Comparison of ENCODE assay signal across 35 cellular contexts in the genomic region with DNA sequence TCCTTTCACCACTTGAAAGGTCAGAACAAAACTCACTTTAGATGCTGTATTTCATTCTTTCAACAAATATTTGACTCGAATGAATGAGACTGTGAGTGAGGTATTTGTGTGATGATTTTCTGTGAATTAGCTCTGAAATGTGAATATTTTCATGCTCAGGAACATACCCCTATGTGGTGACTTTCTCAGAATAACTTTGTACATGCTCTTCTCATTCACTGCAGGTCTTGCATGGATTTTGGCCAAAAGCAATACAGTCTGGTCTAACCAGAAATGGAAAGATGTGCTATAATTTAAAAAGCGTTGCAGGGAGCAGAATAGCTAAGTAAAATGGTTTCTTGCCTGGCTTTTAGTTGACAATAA.
"Had no signal": no experiment of that assay in that cellular context is flagged by ENCODE, and none has a peak within 500 bp of the region (broad histone marks: within the 10 kb centered on the region; RNA-seq: fewer than 3 reads in every experiment).

No MANE protein-coding gene starts in this region.

- H3K36me3 Mint-ChIP-seq: activated CD4-positive, alpha-beta memory T cell treated with anti-CD3 and anti-CD28 coated beads for 36 hours; activated naive CD8-positive, alpha-beta T cell treated with anti-CD3 and anti-CD28 coated beads for 36 hours had no signal

- H3K36me3 ChIP-seq: adrenal gland, brain microvascular endothelial cell, breast epithelium had no signal

- H3K4me3 Mint-ChIP-seq: activated B cell treated with CpG ODN at 0.5 μM for 24 hours; activated CD4-positive, alpha-beta memory T cell treated with anti-CD3 and anti-CD28 coated beads for 36 hours; activated CD4-positive, alpha-beta T cell treated with anti-CD3 and anti-CD28 coated beads, Interleukin-2, amount 10 ng/mL, durations not matched to agents 24 days and 14 days; activated CD8-positive, alpha-beta T cell treated with anti-CD3 and anti-CD28 coated beads for 36 hours; activated naive CD4-positive, alpha-beta T cell treated with anti-CD3 and anti-CD28 coated beads for 36 hours; activated naive CD8-positive, alpha-beta T cell treated with anti-CD3 and anti-CD28 coated beads for 36 hours; activated T-cell treated with anti-CD3 and anti-CD28 coated beads, Interleukin-2, amount 50 U/mL, for 4 hours; activated T-cell treated with anti-CD3 and anti-CD28 coated beads, Interleukin-2, amount 50 U/mL, for 72 hours; activated T-helper 1 cell treated with anti-CD3 and anti-CD28 coated beads, Interleukin-12 subunit alpha, Interleukin-12 subunit beta, Interleukin-2, Interleukin-4 antibody, amounts not matched to agents 30 ng/mL and 10 ng/mL and 1 ng/mL, durations not matched to agents 14 hours and 24 hours and 36 hours; activated T-helper 17 cell treated with anti-CD3 and anti-CD28 coated beads, Interleukin-2, amount 50 U/mL, for 72 hours; T-helper 1 cell treated with Interleukin-12 subunit alpha and Interleukin-12 subunit beta and Interleukin-4 antibody, amounts not matched to agents 30 μg/mL and 1 μg/mL, for 36 hours; T-helper 2 cell treated with Interferon-gamma antibody and Interleukin-4, amounts not matched to agents 5 μg/mL and 100 μg/mL, for 36 hours had no signal

- H3K9me3 ChIP-seq: adrenal gland, body of pancreas, breast epithelium had no signal

- H3K4me3 ChIP-seq: adrenal gland, body of pancreas, breast epithelium had no signal

- H3K9me3 Mint-ChIP-seq: activated CD4-positive, alpha-beta memory T cell treated with anti-CD3 and anti-CD28 coated beads for 36 hours; activated CD4-positive, alpha-beta T cell treated with anti-CD3 and anti-CD28 coated beads, Interleukin-2, amount 10 ng/mL, durations not matched to agents 24 days and 14 days; activated CD8-positive, alpha-beta T cell treated with anti-CD3 and anti-CD28 coated beads for 36 hours; activated naive CD4-positive, alpha-beta T cell treated with anti-CD3 and anti-CD28 coated beads for 36 hours; activated naive CD4-positive, alpha-beta T cell treated with anti-CD3 and anti-CD28 coated beads, Interleukin-2, amount 50 U/mL, for 72 hours; activated naive CD8-positive, alpha-beta T cell treated with anti-CD3 and anti-CD28 coated beads for 36 hours; activated T-cell treated with anti-CD3 and anti-CD28 coated beads, Interleukin-2, amount 50 U/mL, for 4 hours; activated T-cell treated with anti-CD3 and anti-CD28 coated beads, Interleukin-2, amount 50 U/mL, for 72 hours; activated T-helper 1 cell treated with anti-CD3 and anti-CD28 coated beads, Interleukin-12 subunit alpha, Interleukin-12 subunit beta, Interleukin-2, Interleukin-4 antibody, amounts not matched to agents 30 ng/mL and 10 ng/mL and 1 ng/mL, durations not matched to agents 14 hours and 24 hours and 36 hours; T-helper 1 cell treated with Interleukin-12 subunit alpha and Interleukin-12 subunit beta and Interleukin-4 antibody, amounts not matched to agents 30 μg/mL and 1 μg/mL, for 36 hours; T-helper 2 cell treated with Interferon-gamma antibody and Interleukin-4, amounts not matched to agents 5 μg/mL and 100 μg/mL, for 36 hours had no signal

- H3K27ac Mint-ChIP-seq: activated B cell treated with CpG ODN at 0.5 μM for 24 hours; activated CD4-positive, alpha-beta memory T cell treated with anti-CD3 and anti-CD28 coated beads for 36 hours; activated CD4-positive, alpha-beta T cell treated with anti-CD3 and anti-CD28 coated beads, Interleukin-2, amount 10 ng/mL, durations not matched to agents 24 days and 14 days; activated CD8-positive, alpha-beta T cell treated with anti-CD3 and anti-CD28 coated beads for 36 hours; activated naive CD4-positive, alpha-beta T cell treated with anti-CD3 and anti-CD28 coated beads for 36 hours; activated naive CD8-positive, alpha-beta T cell treated with anti-CD3 and anti-CD28 coated beads for 36 hours; activated T-cell treated with anti-CD3 and anti-CD28 coated beads, Interleukin-2, amount 50 U/mL, for 72 hours; activated T-helper 1 cell treated with anti-CD3 and anti-CD28 coated beads, Interleukin-12 subunit alpha, Interleukin-12 subunit beta, Interleukin-2, Interleukin-4 antibody, amounts not matched to agents 30 ng/mL and 10 ng/mL and 1 ng/mL, durations not matched to agents 14 hours and 24 hours and 36 hours; activated T-helper 17 cell treated with anti-CD3 and anti-CD28 coated beads, Interleukin-2, amount 50 U/mL, for 72 hours; T-helper 1 cell treated with Interleukin-12 subunit alpha and Interleukin-12 subunit beta and Interleukin-4 antibody, amounts not matched to agents 30 μg/mL and 1 μg/mL, for 36 hours; T-helper 2 cell treated with Interferon-gamma antibody and Interleukin-4, amounts not matched to agents 5 μg/mL and 100 μg/mL, for 36 hours had no signal

- H3K27ac ChIP-seq: adrenal gland, body of pancreas, brain microvascular endothelial cell, breast epithelium, VCaP had no signal

- ATAC-seq: activated CD8-positive, alpha-beta T cell treated with anti-CD3 and anti-CD28 coated beads for 36 hours; activated naive CD4-positive, alpha-beta T cell treated with anti-CD3 and anti-CD28 coated beads, Interleukin-2, amount 50 U/mL, for 72 hours; activated T-cell treated with anti-CD3 and anti-CD28 coated beads, Interleukin-2, amount 50 U/mL, for 4 hours; activated T-cell treated with anti-CD3 and anti-CD28 coated beads, Interleukin-2, amount 50 U/mL, for 72 hours; activated T-helper 17 cell treated with anti-CD3 and anti-CD28 coated beads, Interleukin-2, amount 50 U/mL, for 72 hours; body of pancreas had no signal

- DNase-seq: activated B cell treated with CpG ODN at 0.5 μM for 24 hours; activated CD4-positive, alpha-beta memory T cell treated with anti-CD3 and anti-CD28 coated beads for 36 hours; activated CD4-positive, alpha-beta T cell treated with anti-CD3 and anti-CD28 coated beads for 4 hours; activated CD4-positive, alpha-beta T cell treated with anti-CD3 and anti-CD28 coated beads, Interleukin-2, amount 10 ng/mL, durations not matched to agents 24 days and 14 days; activated CD4-positive, alpha-beta T cell treated with anti-CD3 and anti-CD28 coated beads, Interleukin-2, amount 50 U/mL, for 1 hour; activated CD4-positive, alpha-beta T cell treated with anti-CD3 and anti-CD28 coated beads, Interleukin-2, amount 50 U/mL, for 4 hours; activated CD4-positive, CD25-positive, alpha-beta regulatory T cell treated with anti-CD3 and anti-CD28 coated beads, Interleukin-2, amount 50 U/mL, for 72 hours; activated CD8-positive, alpha-beta memory T cell treated with anti-CD3 and anti-CD28 coated beads, Interleukin-2, amount 50 U/mL, for 4 hours; activated CD8-positive, alpha-beta T cell treated with anti-CD3 and anti-CD28 coated beads for 36 hours; activated effector memory CD4-positive, alpha-beta T cell treated with anti-CD3 and anti-CD28 coated beads, Interleukin-2, amount 50 U/mL, for 16 hours; activated gamma-delta T cell treated with Interleukin-2 at 50 U/mL for 16 hours; activated naive CD4-positive, alpha-beta T cell; activated naive CD4-positive, alpha-beta T cell treated with anti-CD3 and anti-CD28 coated beads for 36 hours; activated naive CD4-positive, alpha-beta T cell treated with anti-CD3 and anti-CD28 coated beads, Interleukin-2, amount 50 U/mL, for 16 hours; activated naive CD8-positive, alpha-beta T cell treated with anti-CD3 and anti-CD28 coated beads for 36 hours; activated T-cell treated with anti-CD3 and anti-CD28 coated beads for 4 hours; activated T-cell treated with anti-CD3 and anti-CD28 coated beads, Interleukin-2, amount 50 U/mL, for 1 hour; activated T-cell treated with anti-CD3 and anti-CD28 coated beads, Interleukin-2, amount 50 U/mL, for 4 hours; activated T-cell treated with anti-CD3 and anti-CD28 coated beads, Interleukin-2, amount 50 U/mL, for 72 hours; adrenal gland; amniotic stem cell; aorta; body of pancreas; brain microvascular endothelial cell; central memory CD4-positive, alpha-beta T cell; T-helper 1 cell; T-helper 2 cell; T-helper 9 cell had no signal

- H3K4me1 ChIP-seq: adrenal gland had no signal

- H3K4me1 Mint-ChIP-seq: activated CD4-positive, alpha-beta T cell treated with anti-CD3 and anti-CD28 coated beads, Interleukin-2, amount 10 ng/mL, durations not matched to agents 24 days and 14 days; activated T-helper 17 cell treated with anti-CD3 and anti-CD28 coated beads, Interleukin-2, amount 50 U/mL, for 72 hours had no signal
